ENCODE assay signal across 12 cellular contexts in genomic region chr10:31132681-31133239, GRCh38.
DNase-seq lines count a peak whose midpoint lies in the region; ATAC-seq and TF ChIP-seq lines count a peak whose summit lies in the region.
"Had no signal": no experiment of that assay in that cellular context is flagged by ENCODE, and none has a peak within 500 bp of the region (broad histone marks: within the 10 kb centered on the region; RNA-seq: fewer than 3 reads in every experiment).

No MANE protein-coding gene starts in this region.

- peaks cover 0 to 28% of the 10 kb centered on the region in 2 donors for H3K4me1 ChIP-seq in right atrium auricular region
- peaks cover 3 to 26% of the 10 kb centered on the region in 2 donors for H3K4me1 ChIP-seq in ascending aorta

- H3K4me1 Mint-ChIP-seq in natural killer cell = peaks cover 19 to 26% of the 10 kb centered on the region in 2 donors

- H3K4me3 ChIP-seq in right atrium auricular region (no peak overlapping the region), ascending aorta (no peak overlapping the region)

- H3K36me3 Mint-ChIP-seq in natural killer cell = no peaks in the 10 kb centered on the region
- H3K36me3 Mint-ChIP-seq: activated naive CD4-positive, alpha-beta T cell treated with anti-CD3 and anti-CD28 coated beads, Interleukin-2, amount 50 U/mL, for 72 hours had no signal

- H3K36me3 ChIP-seq in right atrium auricular region (no peaks in the 10 kb centered on the region), ascending aorta (no peaks in the 10 kb centered on the region)
- H3K36me3 ChIP-seq: neutrophil had no signal

- H3K27ac Mint-ChIP-seq in natural killer cell = peak overlapping the region; percentile 53 to 75

- intact Hi-C loops in Right ventricle myocardium inferior (cut with DNase I) = loop anchor here (5.0 to 10.0 kb wide), 2 partner anchors 100 to 348 kb away; partner anchors contain the start of gene ZNF438
- intact Hi-C loops in ascending aorta (cut with DNase I) = loop anchor here (2.0 to 10.0 kb wide), 4 partner anchors 102 to 348 kb away; partner anchors contain the start of genes ZEB1 and ZNF438
- intact Hi-C loops in natural killer cell (cut with micrococcal nuclease) = loop anchor here (10.0 kb wide), 1 partner anchor 182 kb away; the partner anchor contains the start of gene ZEB1

- no peak for TF ChIP-seq CTCF in right atrium auricular region (IDR thresholded peaks at IDR 0.05)
- no peak for TF ChIP-seq CTCF in ascending aorta (IDR thresholded peaks at IDR 0.05)
- no peak for TF ChIP-seq CTCF in natural killer cell (IDR thresholded peaks at IDR 0.05)

- ATAC-seq in Right ventricle myocardium inferior (no peak), natural killer cell (no peak), HG02870 (IDR thresholded peaks at IDR 0.05; ENCODE audit: unreplicated experiment) (no peak)

- DNase-seq in right atrium auricular region (ENCODE audit: low spot score) (peak; percentile 54), Right ventricle myocardium inferior (ENCODE audit: missing footprints) (no peak), ascending aorta (ENCODE audit: low spot score in 2 of 2) (peak in 1 of 2 donors; percentile 58), natural killer cell (no peak), NCI-H446 (lab: John Stamatoyannopoulos, UW) (no peak), COLO668 (lab: John Stamatoyannopoulos, UW; ENCODE audit: unreplicated experiment) (no peak), DMS79 treated with DMSO at 0.1 percent for 48 hours (lab: John Stamatoyannopoulos, UW) (no peak)
- DNase-seq: NCI-H1105 had no signal

- peak overlapping the region; percentile 85 for H3K4me3 Mint-ChIP-seq in natural killer cell

- no peaks in the 10 kb centered on the region for H3K27me3 ChIP-seq in right atrium auricular region
- no peaks in the 10 kb centered on the region for H3K27me3 ChIP-seq in ascending aorta
- H3K27me3 ChIP-seq: neutrophil had no signal

- H3K9me3 Mint-ChIP-seq in natural killer cell = no peaks in the 10 kb centered on the region
- H3K9me3 Mint-ChIP-seq: activated naive CD4-positive, alpha-beta T cell treated with anti-CD3 and anti-CD28 coated beads, Interleukin-2, amount 50 U/mL, for 72 hours had no signal

- H3K27me3 Mint-ChIP-seq in natural killer cell (ENCODE audit: low read depth in 2 of 2) = no peaks in the 10 kb centered on the region

- H3K9me3 ChIP-seq in right atrium auricular region (no peaks in the 10 kb centered on the region), ascending aorta (no peaks in the 10 kb centered on the region)
- H3K9me3 ChIP-seq: neutrophil had no signal

- H3K27ac ChIP-seq in right atrium auricular region (peak overlapping the region; percentile 85 to 89), ascending aorta (peak overlapping the region; percentile 95 to 96)
- H3K27ac ChIP-seq: C4-2B had no signal
